In genomic region chr1:5485968-5486665, GRCh38 we compare ENCODE assay signal across 20 cellular contexts.
"Had no signal": no experiment of that assay in that cellular context is flagged by ENCODE, and none has a peak within 500 bp of the region (broad histone marks: within the 10 kb centered on the region; RNA-seq: fewer than 3 reads in every experiment).

No MANE protein-coding gene starts in this region.

- H3K4me1 Mint-ChIP-seq: immature natural killer cell had no signal

- H3K27ac Mint-ChIP-seq: activated CD4-positive, alpha-beta memory T cell treated with anti-CD3 and anti-CD28 coated beads for 36 hours; activated CD4-positive, alpha-beta T cell treated with anti-CD3 and anti-CD28 coated beads for 36 hours; activated naive CD8-positive, alpha-beta T cell treated with anti-CD3 and anti-CD28 coated beads for 36 hours; activated T-helper 17 cell treated with anti-CD3 and anti-CD28 coated beads, Interleukin-2, amount 50 U/mL, for 72 hours; dendritic cell treated with granulocyte-macrophage colony-stimulating factor and Interleukin-4, amounts not matched to agents 40 ng/mL and 50 ng/mL, for 4 days; immature natural killer cell had no signal

- H3K36me3 Mint-ChIP-seq: activated CD4-positive, alpha-beta memory T cell treated with anti-CD3 and anti-CD28 coated beads for 36 hours; activated naive CD8-positive, alpha-beta T cell treated with anti-CD3 and anti-CD28 coated beads for 36 hours; immature natural killer cell; naive thymus-derived CD8-positive, alpha-beta T cell had no signal

- H3K4me3 Mint-ChIP-seq: activated CD4-positive, alpha-beta memory T cell treated with anti-CD3 and anti-CD28 coated beads for 36 hours; activated CD4-positive, alpha-beta T cell treated with anti-CD3 and anti-CD28 coated beads for 36 hours; activated naive CD8-positive, alpha-beta T cell treated with anti-CD3 and anti-CD28 coated beads for 36 hours; activated T-helper 17 cell treated with anti-CD3 and anti-CD28 coated beads, Interleukin-2, amount 50 U/mL, for 72 hours; dendritic cell treated with granulocyte-macrophage colony-stimulating factor and Interleukin-4, amounts not matched to agents 40 ng/mL and 50 ng/mL, for 4 days; immature natural killer cell; naive thymus-derived CD8-positive, alpha-beta T cell had no signal

- H3K9me3 Mint-ChIP-seq: activated CD4-positive, alpha-beta memory T cell treated with anti-CD3 and anti-CD28 coated beads for 36 hours; activated naive CD8-positive, alpha-beta T cell treated with anti-CD3 and anti-CD28 coated beads for 36 hours; activated T-helper 17 cell treated with anti-CD3 and anti-CD28 coated beads, Interleukin-2, amount 50 U/mL, for 72 hours; dendritic cell treated with granulocyte-macrophage colony-stimulating factor and Interleukin-4, amounts not matched to agents 40 ng/mL and 50 ng/mL, for 4 days; immature natural killer cell; naive thymus-derived CD8-positive, alpha-beta T cell had no signal

- DNase-seq: activated CD4-positive, alpha-beta memory T cell treated with anti-CD3 and anti-CD28 coated beads for 36 hours; activated CD4-positive, alpha-beta T cell treated with anti-CD3 and anti-CD28 coated beads for 36 hours; activated naive CD4-positive, alpha-beta T cell; activated naive CD8-positive, alpha-beta T cell treated with anti-CD3 and anti-CD28 coated beads for 36 hours; activated T-cell treated with anti-CD3 and anti-CD28 coated beads for 4 hours; amniotic stem cell; effector CD8-positive, alpha-beta T cell; esophagus squamous epithelium; immature natural killer cell; kidney glomerular epithelial cell; left ventricle myocardium superior; mesenchymal stem cell; sigmoid colon; stimulated activated CD8-positive, alpha-beta memory T cell treated with anti-CD3 and anti-CD28 coated beads, Interleukin-4, amount 100 ng/mL, for 48 hours; stimulated activated naive CD4-positive, alpha-beta T cell; uterus had no signal

- H3K27me3 Mint-ChIP-seq: activated naive CD8-positive, alpha-beta T cell treated with anti-CD3 and anti-CD28 coated beads for 36 hours; activated T-helper 17 cell treated with anti-CD3 and anti-CD28 coated beads, Interleukin-2, amount 50 U/mL, for 72 hours; dendritic cell treated with granulocyte-macrophage colony-stimulating factor and Interleukin-4, amounts not matched to agents 40 ng/mL and 50 ng/mL, for 4 days had no signal

- FAIRE-seq: TTC549 had no signal
